17 cellular contexts compared by ENCODE assay signal in genomic region chr22:30855266-30855665, GRCh38.
DNase-seq lines count a peak whose midpoint lies in the region; ATAC-seq and FAIRE-seq lines count a peak whose summit lies in the region.
"Had no signal": no experiment of that assay in that cellular context is flagged by ENCODE, and none has a peak within 500 bp of the region (broad histone marks: within the 10 kb centered on the region; RNA-seq: fewer than 3 reads in every experiment).

No MANE protein-coding gene starts in this region.

- FAIRE-seq in urothelium cell line (lab: Jason Lieb, UNC) = no peak
- FAIRE-seq: A549, GM12878, H54, HepG2, HTR-8/SVneo had no signal

- ATAC-seq in GM18498 (IDR thresholded peaks at IDR 0.05; ENCODE audit: unreplicated experiment) = no peak
- ATAC-seq: A549, GM12878, HepG2 had no signal

- intact Hi-C loops in posterior vena cava (cut with DNase I) = no loop called here

- DNase-seq in D341Med (ENCODE audit: low spot score) (peak; percentile 11), NCI-H446 treated with DMSO at 0.1 percent for 48 hours (lab: John Stamatoyannopoulos, UW) (peak; percentile 14), posterior vena cava (ENCODE audit: low spot score) (peak; percentile 31), urothelium cell line (ENCODE audit: low spot score) (peak; percentile 1), hypothalamus (lab: John Stamatoyannopoulos, UW) (no peak), EL (no peak)
- DNase-seq: AML-193; Caco-2; CD8-positive, alpha-beta memory T cell; DMS53; GM23248 had no signal

Comparison
In these comparisons a context has a peak if more than half of its experiments do, and no peak if none do; other contexts are left out.
1. DNase-seq: peak in D341Med (single experiment), NCI-H446 treated with DMSO at 0.1 percent for 48 hours (single experiment), posterior vena cava (single experiment) and urothelium cell line (single experiment); none in hypothalamus (0 of 51) and EL (single experiment).